8 cellular contexts compared by ENCODE assay signal in genomic region chr18:23502516-23503037, GRCh38. TPM values are rescaled to one million over a fixed set of nuclear protein-coding genes. Genes with fewer than 3 reads are reported as not detected.
DNase-seq lines count a peak whose midpoint lies in the region; ATAC-seq and TF ChIP-seq lines count a peak whose summit lies in the region.

No MANE protein-coding gene starts in this region.

- peak overlapping the region; percentile 85 for H3K4me3 ChIP-seq in SJSA1
- peak overlapping the region; percentile 80 for H3K4me3 ChIP-seq in fibroblast of the aortic adventitia (ENCODE audit: low read depth, low read length)
- peak overlapping the region; percentile 77 to 89 (median 82) for H3K4me3 ChIP-seq in gastrocnemius medialis

- no peak overlapping the region for H3K14ac ChIP-seq in H9 (ENCODE audit: insufficient read depth, low read length)

- peaks cover 19 to 23% of the 10 kb centered on the region in 2 experiments for H3K4me1 Mint-ChIP-seq in H9

- no peak overlapping the region for H4K8ac ChIP-seq in H9 (replicated peaks; ENCODE audit: insufficient read length, low read depth, low read length)

- no peak overlapping the region for H2AK5ac ChIP-seq in H9 (ENCODE audit: insufficient read length, low read length)

- H2BK15ac ChIP-seq in H9 (ENCODE audit: low read depth, low read length): no peak overlapping the region

- H3K9me3 Mint-ChIP-seq in H9: no peaks in the 10 kb centered on the region

- no peaks in the 10 kb centered on the region for H3K27me3 ChIP-seq in H9 (ENCODE audit: insufficient read depth, low read length)
- no peaks in the 10 kb centered on the region for H3K27me3 ChIP-seq in SJSA1 (replicated peaks)
- H3K27me3 ChIP-seq in gastrocnemius medialis: no peaks in the 10 kb centered on the region

- H3K36me3 Mint-ChIP-seq in H9 (ENCODE audit: insufficient read depth in 1 of 3, low read depth in 3 of 3): peaks cover 0 to 6% (median 3%) of the 10 kb centered on the region in 3 experiments; a peak in 4 of 7 replicates

- H4K91ac ChIP-seq in H9 (ENCODE audit: insufficient read length, low read depth, low read length): no peak overlapping the region

- no peak overlapping the region for H3K27ac ChIP-seq in H9 (ENCODE audit: insufficient read length, low read depth, low read length)
- peak overlapping the region; percentile 54 for H3K27ac ChIP-seq in SJSA1
- H3K27ac ChIP-seq in gastrocnemius medialis: peak overlapping the region; percentile 91 to 94 (median 92)

- peak overlapping the region; percentile 81 to 87 for H3K4me3 Mint-ChIP-seq in H9

- no peaks in the 10 kb centered on the region for H4K20me1 ChIP-seq in H9 (ENCODE audit: control insufficient read depth, insufficient read depth, insufficient read length)

- peak overlapping the region; percentile 59 for H3K4me2 ChIP-seq in H9 (ENCODE audit: insufficient read depth, insufficient read length, low read length)

- no peaks in the 10 kb centered on the region for H3K9me3 ChIP-seq in H9 (ENCODE audit: control insufficient read depth, low read depth, low read length)
- H3K9me3 ChIP-seq in SJSA1 (replicated peaks): no peaks in the 10 kb centered on the region
- H3K9me3 ChIP-seq in gastrocnemius medialis: no peaks in the 10 kb centered on the region

- H3K36me3 ChIP-seq in SJSA1 (peaks cover 14% of the 10 kb centered on the region), gastrocnemius medialis (no peaks in the 10 kb centered on the region)

- intact Hi-C loops in gastrocnemius medialis (cut with DNase I; ENCODE audit: low total_unique reads): loop anchor here (1.0 to 10.0 kb wide), 6 partner anchors 49 to 568 kb away; partner anchors contain the start of genes CABLES1, NPC1, RBBP8 and RIOK3

- peak in 1 of 2 donors; percentile 2 for ATAC-seq in gastrocnemius medialis
- no peak for ATAC-seq in GM21619 (IDR thresholded peaks at IDR 0.05; ENCODE audit: unreplicated experiment)
- ATAC-seq in HG02981 (IDR thresholded peaks at IDR 0.05; ENCODE audit: unreplicated experiment): no peak

- no peak overlapping the region for H2AFZ ChIP-seq in H9 (ENCODE audit: low read length)

- H3K23ac ChIP-seq in H9 (ENCODE audit: insufficient read length, low read depth, low read length): no peak overlapping the region

- TF ChIP-seq POLR2A in gastrocnemius medialis (IDR thresholded peaks at IDR 0.05): no peak

- H2BK12ac ChIP-seq in H9 (ENCODE audit: insufficient read length, low read depth, low read length): no peak overlapping the region

- no CpG with 5 or more reads among the region's 6 CpGs for WGBS in H9 (ENCODE audit: extremely low coverage, insufficient read length, low lambda C conversion rate)

- H4K5ac ChIP-seq in H9 (ENCODE audit: insufficient read length, low read depth, low read length): no peak overlapping the region

- H3K18ac ChIP-seq in H9 (ENCODE audit: insufficient read length, low read depth, low read length): no peak overlapping the region

- no peaks in the 10 kb centered on the region for H3K79me2 ChIP-seq in H9 (ENCODE audit: insufficient read depth, low read length)

- H2BK120ac ChIP-seq in H9 (ENCODE audit: low read depth, low read length, poor library complexity, severe bottlenecking): no peak overlapping the region

- DNase-seq in H9: no peak
- DNase-seq in SJSA1 (ENCODE audit: low read depth in 1 of 2, low spot score in 2 of 2): no peak
- no peak for DNase-seq in fibroblast of the aortic adventitia (ENCODE audit: low read depth)
- DNase-seq in gastrocnemius medialis: no peak
- DNase-seq in stimulated activated CD4-positive, alpha-beta T cell treated with anti-CD3 and anti-CD28 coated beads, Interleukin-12 subunit alpha, Interleukin-12 subunit beta, amount 100 ng/mL, for 4 hours: no peak
- no peak for DNase-seq in HPDE6-E6E7 (ENCODE audit: extremely low spot score)

- peak overlapping the region in 1 of 3 experiments; percentile 92; a peak in 1 of 7 replicates for H3K27ac Mint-ChIP-seq in H9

- H2BK5ac ChIP-seq in H9 (ENCODE audit: insufficient read length, low read length): no peak overlapping the region

- in situ Hi-C loops in gastrocnemius medialis (cut with MboI; ENCODE audit: low sequenced_read_pairs in 4 of 4): loop anchor here in 1 of 4 donors (25.0 kb wide), 1 partner anchor 310 kb away; no protein-coding TSS in a partner anchor

- no peak overlapping the region for H3K56ac ChIP-seq in H9 (ENCODE audit: insufficient read length, low read depth, low read length)

- no peak overlapping the region for H3K4ac ChIP-seq in H9 (ENCODE audit: low read depth, low read length)

- no peak overlapping the region for H3K9ac ChIP-seq in H9 (ENCODE audit: extremely low read depth, insufficient read length, low read length)

- H3K4me1 ChIP-seq in H9 (ENCODE audit: insufficient read depth, low read length) (no peaks in the 10 kb centered on the region), SJSA1 (replicated peaks) (peaks cover 11% of the 10 kb centered on the region), gastrocnemius medialis (peaks cover 16 to 22% of the 10 kb centered on the region in 2 donors)

- H2BK20ac ChIP-seq in H9 (ENCODE audit: low read depth, low read length, poor library complexity, severe bottlenecking): no peak overlapping the region

- peaks cover 19% of the 10 kb centered on the region for H3K27me3 Mint-ChIP-seq in H9 (ENCODE audit: low read depth)

- no peak overlapping the region for H3T11ph ChIP-seq in H9 (ENCODE audit: low read length)

- peaks cover 3% of the 10 kb centered on the region for H3K23me2 ChIP-seq in H9 (ENCODE audit: insufficient read length, low read depth, low read length, poor library complexity, severe bottlenecking)

- no peak for TF ChIP-seq CTCF in H9 (conservative IDR thresholded peaks at IDR 0.05)
- TF ChIP-seq CTCF in fibroblast of the aortic adventitia (IDR thresholded peaks at IDR 0.05; ENCODE audit: insufficient read depth, low read length): no peak
- TF ChIP-seq CTCF in gastrocnemius medialis (IDR thresholded peaks at IDR 0.05 in 4 of 5, conservative IDR thresholded peaks at IDR 0.05 in 1 of 5): no peak

- H3K79me1 ChIP-seq in H9 (ENCODE audit: insufficient read depth, low read depth, low read length, poor library complexity, severe bottlenecking): no peaks in the 10 kb centered on the region

RNA-seq across cellular contexts. Expression of gene RMC1, which starts 0.7 kb away (rescaled TPM):
- total RNA-seq in H9 (2021): 20.9 and 21.3 TPM in 2 replicates
- 22.6 and 27.9 TPM in 2 replicates for total RNA-seq in SJSA1 (2014; rRNA removed; shearing (Covaris generic))
- 21.3 and 22.7 TPM in 2 replicates for total RNA-seq in fibroblast of the aortic adventitia (ENCODE audit: low replicate concordance)
- 10 to 100 TPM; 20.1 to 27.3 (median 25.2) TPM for total RNA-seq in gastrocnemius medialis

RNA-seq across cellular contexts. Expression of gene RIOK3, which starts 49.5 kb away (rescaled TPM):
- total RNA-seq in H9 (2021): 30.8 and 34.6 TPM in 2 replicates
- total RNA-seq in SJSA1 (2014; rRNA removed; shearing (Covaris generic)): 49.5 and 50.2 TPM in 2 replicates
- total RNA-seq in fibroblast of the aortic adventitia (ENCODE audit: low replicate concordance): 58.1 and 89.3 TPM in 2 replicates
- total RNA-seq in gastrocnemius medialis: 100 to 1,000 TPM in 3 of 4 donors, 10 to 100 TPM in 1; 77.3 to 220 (median 114) TPM
